1 cellular context compared by ENCODE assay signal in the genomic region with DNA sequence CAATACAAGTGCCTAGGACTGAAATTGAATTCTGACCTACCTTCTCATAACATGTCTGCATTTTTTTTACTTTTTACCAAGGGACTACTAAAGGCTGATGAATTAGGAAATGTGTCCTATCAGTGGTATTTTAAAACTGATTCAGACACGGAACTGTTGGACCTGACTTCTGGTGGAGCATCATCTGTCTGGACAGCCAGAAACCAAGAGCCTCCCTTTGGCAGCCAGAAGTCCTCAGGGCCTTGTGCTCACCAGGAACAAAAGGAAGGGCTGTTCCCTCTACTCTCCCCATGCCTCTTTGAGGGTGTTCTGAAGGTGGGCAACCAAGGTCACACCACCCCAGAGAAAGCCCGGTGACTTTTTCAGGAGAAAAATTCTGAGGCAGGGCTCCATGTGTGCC.
TF ChIP-seq lines count a peak whose summit lies in the region.

No MANE protein-coding gene starts in this region.

TF ChIP-seq in SK-N-SH treated with all-trans-retinoic acid at 6 μM for 48 hours, 23 proteins besides CTCF, POLR2A, EP300 and RAD21:
- TF ChIP-seq, protein P1, sequence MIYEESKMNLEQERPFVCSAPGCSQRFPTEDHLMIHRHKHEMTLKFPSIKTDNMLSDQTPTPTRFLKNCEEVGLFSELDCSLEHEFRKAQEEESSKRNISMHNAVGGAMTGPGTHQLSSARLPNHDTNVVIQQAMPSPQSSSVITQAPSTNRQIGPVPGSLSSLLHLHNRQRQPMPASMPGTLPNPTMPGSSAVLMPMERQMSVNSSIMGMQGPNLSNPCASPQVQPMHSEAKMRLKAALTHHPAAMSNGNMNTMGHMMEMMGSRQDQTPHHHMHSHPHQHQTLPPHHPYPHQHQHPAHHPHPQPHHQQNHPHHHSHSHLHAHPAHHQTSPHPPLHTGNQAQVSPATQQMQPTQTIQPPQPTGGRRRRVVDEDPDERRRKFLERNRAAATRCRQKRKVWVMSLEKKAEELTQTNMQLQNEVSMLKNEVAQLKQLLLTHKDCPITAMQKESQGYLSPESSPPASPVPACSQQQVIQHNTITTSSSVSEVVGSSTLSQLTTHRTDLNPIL (CRISPR knock-in tag; IDR thresholded peaks at IDR 0.05; ENCODE audit: low read depth) = no peak
- TF ChIP-seq CSDC2 (CRISPR knock-in tag; IDR thresholded peaks at IDR 0.05) (no peak; the same call in 1 of the 2 replicates), ZNF565 (CRISPR knock-in tag; conservative IDR thresholded peaks at IDR 0.05; ENCODE audit: low read depth) (no peak), RARB (CRISPR knock-in tag; IDR thresholded peaks at IDR 0.05) (no peak), ZFP3 (CRISPR knock-in tag; IDR thresholded peaks at IDR 0.05) (no peak), ARNTL (CRISPR knock-in tag; IDR thresholded peaks at IDR 0.05; ENCODE audit: borderline replicate concordance, low read depth) (no peak), ZFP30 (CRISPR knock-in tag; IDR thresholded peaks at IDR 0.05) (no peak), ZNF8 (CRISPR knock-in tag; IDR thresholded peaks at IDR 0.05) (no peak), BACH2 (CRISPR knock-in tag; IDR thresholded peaks at IDR 0.05; ENCODE audit: borderline replicate concordance) (no peak), ZC3H10 (CRISPR knock-in tag; IDR thresholded peaks at IDR 0.05) (no peak), PPARA (CRISPR knock-in tag; IDR thresholded peaks at IDR 0.05; ENCODE audit: borderline replicate concordance) (no peak)
- TF ChIP-seq, protein P2, sequence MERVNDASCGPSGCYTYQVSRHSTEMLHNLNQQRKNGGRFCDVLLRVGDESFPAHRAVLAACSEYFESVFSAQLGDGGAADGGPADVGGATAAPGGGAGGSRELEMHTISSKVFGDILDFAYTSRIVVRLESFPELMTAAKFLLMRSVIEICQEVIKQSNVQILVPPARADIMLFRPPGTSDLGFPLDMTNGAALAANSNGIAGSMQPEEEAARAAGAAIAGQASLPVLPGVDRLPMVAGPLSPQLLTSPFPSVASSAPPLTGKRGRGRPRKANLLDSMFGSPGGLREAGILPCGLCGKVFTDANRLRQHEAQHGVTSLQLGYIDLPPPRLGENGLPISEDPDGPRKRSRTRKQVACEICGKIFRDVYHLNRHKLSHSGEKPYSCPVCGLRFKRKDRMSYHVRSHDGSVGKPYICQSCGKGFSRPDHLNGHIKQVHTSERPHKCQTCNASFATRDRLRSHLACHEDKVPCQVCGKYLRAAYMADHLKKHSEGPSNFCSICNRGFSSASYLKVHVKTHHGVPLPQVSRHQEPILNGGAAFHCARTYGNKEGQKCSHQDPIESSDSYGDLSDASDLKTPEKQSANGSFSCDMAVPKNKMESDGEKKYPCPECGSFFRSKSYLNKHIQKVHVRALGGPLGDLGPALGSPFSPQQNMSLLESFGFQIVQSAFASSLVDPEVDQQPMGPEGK (CRISPR knock-in tag; IDR thresholded peaks at IDR 0.05; ENCODE audit: borderline replicate concordance) = no peak
- TF ChIP-seq, protein P3, sequence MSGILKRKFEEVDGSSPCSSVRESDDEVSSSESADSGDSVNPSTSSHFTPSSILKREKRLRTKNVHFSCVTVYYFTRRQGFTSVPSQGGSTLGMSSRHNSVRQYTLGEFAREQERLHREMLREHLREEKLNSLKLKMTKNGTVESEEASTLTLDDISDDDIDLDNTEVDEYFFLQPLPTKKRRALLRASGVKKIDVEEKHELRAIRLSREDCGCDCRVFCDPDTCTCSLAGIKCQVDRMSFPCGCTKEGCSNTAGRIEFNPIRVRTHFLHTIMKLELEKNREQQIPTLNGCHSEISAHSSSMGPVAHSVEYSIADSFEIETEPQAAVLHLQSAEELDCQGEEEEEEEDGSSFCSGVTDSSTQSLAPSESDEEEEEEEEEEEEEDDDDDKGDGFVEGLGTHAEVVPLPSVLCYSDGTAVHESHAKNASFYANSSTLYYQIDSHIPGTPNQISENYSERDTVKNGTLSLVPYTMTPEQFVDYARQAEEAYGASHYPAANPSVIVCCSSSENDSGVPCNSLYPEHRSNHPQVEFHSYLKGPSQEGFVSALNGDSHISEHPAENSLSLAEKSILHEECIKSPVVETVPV (CRISPR knock-in tag; IDR thresholded peaks at IDR 0.05) = no peak
